In the genomic region with DNA sequence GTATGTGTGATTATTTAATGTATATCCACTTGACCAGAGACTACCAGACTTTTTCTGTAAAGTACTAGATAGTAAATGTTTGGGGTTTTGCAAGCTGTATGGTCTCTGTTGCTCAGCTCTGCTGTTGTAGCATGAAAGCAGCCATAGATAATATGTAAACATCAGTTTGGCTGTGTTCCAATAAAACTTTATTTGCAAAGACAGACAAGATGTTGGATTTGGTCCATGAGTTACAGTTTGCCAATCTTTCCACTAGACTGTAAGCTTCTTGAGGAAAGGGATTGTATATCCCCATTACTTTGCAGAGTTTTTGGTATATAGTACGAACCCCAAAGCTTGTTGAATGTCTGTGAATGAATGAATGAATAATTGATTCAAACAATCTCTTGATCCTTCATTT, we compare ENCODE assay signal across 1 cellular context.
TF ChIP-seq lines count a peak whose summit lies in the region.

No MANE protein-coding gene starts in this region.

TF ChIP-seq in GM12878, 131 proteins besides CTCF, POLR2A, EP300 and RAD21:
- TF ChIP-seq, protein P1, sequence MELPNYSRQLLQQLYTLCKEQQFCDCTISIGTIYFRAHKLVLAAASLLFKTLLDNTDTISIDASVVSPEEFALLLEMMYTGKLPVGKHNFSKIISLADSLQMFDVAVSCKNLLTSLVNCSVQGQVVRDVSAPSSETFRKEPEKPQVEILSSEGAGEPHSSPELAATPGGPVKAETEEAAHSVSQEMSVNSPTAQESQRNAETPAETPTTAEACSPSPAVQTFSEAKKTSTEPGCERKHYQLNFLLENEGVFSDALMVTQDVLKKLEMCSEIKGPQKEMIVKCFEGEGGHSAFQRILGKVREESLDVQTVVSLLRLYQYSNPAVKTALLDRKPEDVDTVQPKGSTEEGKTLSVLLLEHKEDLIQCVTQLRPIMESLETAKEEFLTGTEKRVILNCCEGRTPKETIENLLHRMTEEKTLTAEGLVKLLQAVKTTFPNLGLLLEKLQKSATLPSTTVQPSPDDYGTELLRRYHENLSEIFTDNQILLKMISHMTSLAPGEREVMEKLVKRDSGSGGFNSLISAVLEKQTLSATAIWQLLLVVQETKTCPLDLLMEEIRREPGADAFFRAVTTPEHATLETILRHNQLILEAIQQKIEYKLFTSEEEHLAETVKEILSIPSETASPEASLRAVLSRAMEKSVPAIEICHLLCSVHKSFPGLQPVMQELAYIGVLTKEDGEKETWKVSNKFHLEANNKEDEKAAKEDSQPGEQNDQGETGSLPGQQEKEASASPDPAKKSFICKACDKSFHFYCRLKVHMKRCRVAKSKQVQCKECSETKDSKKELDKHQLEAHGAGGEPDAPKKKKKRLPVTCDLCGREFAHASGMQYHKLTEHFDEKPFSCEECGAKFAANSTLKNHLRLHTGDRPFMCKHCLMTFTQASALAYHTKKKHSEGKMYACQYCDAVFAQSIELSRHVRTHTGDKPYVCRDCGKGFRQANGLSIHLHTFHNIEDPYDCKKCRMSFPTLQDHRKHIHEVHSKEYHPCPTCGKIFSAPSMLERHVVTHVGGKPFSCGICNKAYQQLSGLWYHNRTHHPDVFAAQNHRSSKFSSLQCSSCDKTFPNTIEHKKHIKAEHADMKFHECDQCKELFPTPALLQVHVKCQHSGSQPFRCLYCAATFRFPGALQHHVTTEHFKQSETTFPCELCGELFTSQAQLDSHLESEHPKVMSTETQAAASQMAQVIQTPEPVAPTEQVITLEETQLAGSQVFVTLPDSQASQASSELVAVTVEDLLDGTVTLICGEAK (IDR thresholded peaks at IDR 0.05; ENCODE audit: borderline replicate concordance): peak; percentile 88
- TF ChIP-seq NR2F1 (conservative IDR thresholded peaks at IDR 0.05) (no peak), ZNF24 (IDR thresholded peaks at IDR 0.05) (peak; percentile 72)
- TF ChIP-seq, protein P2, sequence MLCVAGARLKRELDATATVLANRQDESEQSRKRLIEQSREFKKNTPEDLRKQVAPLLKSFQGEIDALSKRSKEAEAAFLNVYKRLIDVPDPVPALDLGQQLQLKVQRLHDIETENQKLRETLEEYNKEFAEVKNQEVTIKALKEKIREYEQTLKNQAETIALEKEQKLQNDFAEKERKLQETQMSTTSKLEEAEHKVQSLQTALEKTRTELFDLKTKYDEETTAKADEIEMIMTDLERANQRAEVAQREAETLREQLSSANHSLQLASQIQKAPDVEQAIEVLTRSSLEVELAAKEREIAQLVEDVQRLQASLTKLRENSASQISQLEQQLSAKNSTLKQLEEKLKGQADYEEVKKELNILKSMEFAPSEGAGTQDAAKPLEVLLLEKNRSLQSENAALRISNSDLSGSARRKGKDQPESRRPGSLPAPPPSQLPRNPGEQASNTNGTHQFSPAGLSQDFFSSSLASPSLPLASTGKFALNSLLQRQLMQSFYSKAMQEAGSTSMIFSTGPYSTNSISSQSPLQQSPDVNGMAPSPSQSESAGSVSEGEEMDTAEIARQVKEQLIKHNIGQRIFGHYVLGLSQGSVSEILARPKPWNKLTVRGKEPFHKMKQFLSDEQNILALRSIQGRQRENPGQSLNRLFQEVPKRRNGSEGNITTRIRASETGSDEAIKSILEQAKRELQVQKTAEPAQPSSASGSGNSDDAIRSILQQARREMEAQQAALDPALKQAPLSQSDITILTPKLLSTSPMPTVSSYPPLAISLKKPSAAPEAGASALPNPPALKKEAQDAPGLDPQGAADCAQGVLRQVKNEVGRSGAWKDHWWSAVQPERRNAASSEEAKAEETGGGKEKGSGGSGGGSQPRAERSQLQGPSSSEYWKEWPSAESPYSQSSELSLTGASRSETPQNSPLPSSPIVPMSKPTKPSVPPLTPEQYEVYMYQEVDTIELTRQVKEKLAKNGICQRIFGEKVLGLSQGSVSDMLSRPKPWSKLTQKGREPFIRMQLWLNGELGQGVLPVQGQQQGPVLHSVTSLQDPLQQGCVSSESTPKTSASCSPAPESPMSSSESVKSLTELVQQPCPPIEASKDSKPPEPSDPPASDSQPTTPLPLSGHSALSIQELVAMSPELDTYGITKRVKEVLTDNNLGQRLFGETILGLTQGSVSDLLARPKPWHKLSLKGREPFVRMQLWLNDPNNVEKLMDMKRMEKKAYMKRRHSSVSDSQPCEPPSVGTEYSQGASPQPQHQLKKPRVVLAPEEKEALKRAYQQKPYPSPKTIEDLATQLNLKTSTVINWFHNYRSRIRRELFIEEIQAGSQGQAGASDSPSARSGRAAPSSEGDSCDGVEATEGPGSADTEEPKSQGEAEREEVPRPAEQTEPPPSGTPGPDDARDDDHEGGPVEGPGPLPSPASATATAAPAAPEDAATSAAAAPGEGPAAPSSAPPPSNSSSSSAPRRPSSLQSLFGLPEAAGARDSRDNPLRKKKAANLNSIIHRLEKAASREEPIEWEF (IDR thresholded peaks at IDR 0.05; ENCODE audit: insufficient replicate concordance, low read depth, low read length): no peak
